In the genomic region with DNA sequence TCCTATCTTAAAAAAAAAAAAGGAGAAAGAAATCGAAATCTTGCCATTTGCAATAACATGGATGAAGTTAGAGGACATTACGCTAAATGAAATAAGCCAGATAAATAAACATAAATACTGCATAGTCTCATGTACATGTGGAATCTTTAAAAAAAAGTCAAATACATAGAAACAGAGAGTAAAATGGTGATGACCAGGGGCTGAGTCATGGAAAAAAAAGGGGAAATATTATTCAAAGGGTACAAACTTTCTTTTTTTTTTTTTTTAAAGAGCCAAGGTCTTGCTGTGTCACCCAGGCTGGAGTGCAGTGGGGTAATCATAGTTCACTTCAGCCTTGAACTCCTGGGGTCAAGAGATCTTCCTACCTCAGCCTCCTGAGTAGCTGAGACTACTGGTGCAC, we compare ENCODE assay signal across 33 cellular contexts.
DNase-seq lines count a peak whose midpoint lies in the region; ATAC-seq, FAIRE-seq and TF ChIP-seq lines count a peak whose summit lies in the region.
"Had no signal": no experiment of that assay in that cellular context is flagged by ENCODE, and none has a peak within 500 bp of the region (broad histone marks: within the 10 kb centered on the region; RNA-seq: fewer than 3 reads in every experiment).

No MANE protein-coding gene starts in this region.

- no peak for TF ChIP-seq POLR2A in endothelial cell of umbilical vein (IDR thresholded peaks at IDR 0.05; ENCODE audit: low read depth, low read length)

- H3K4me1 ChIP-seq in endothelial cell of umbilical vein (ENCODE audit: control insufficient read depth, extremely low read depth, insufficient read depth, low read length), result peaks cover 7% of the 10 kb centered on the region
- H3K4me1 ChIP-seq: adrenal gland, colonic mucosa, gastroesophageal sphincter, lower lobe of right lung, sigmoid colon, upper lobe of left lung had no signal

- DNase-seq in HCEC 1CT (peak; percentile 80), RPMI7951 (ENCODE audit: low read depth) (peak; percentile 25), endothelial cell of umbilical vein (ENCODE audit: low read depth, low spot score) (peak; percentile 9), iris pigment epithelial cell (ENCODE audit: low read depth) (peak; percentile 14), NCI-H748 (lab: John Stamatoyannopoulos, UW; ENCODE audit: unreplicated experiment) (no peak), RWPE1 (ENCODE audit: low spot score) (no peak)
- no peak for DNase-seq in stimulated activated naive CD8-positive, alpha-beta T cell treated with anti-CD3 and anti-CD28 coated beads, Interleukin-15, amount 100 ng/mL, for 72 hours
- DNase-seq: activated CD4-positive, alpha-beta T cell treated with anti-CD3 and anti-CD28 coated beads, Interleukin-2, amount 50 U/mL, for 48 hours; activated naive CD4-positive, alpha-beta T cell treated with Interleukin-2 at 50 U/mL for 16 hours; adrenal gland; colonic mucosa; DMS153; effector memory CD4-positive, alpha-beta T cell; lower lobe of right lung; NCI-H1417; NCI-H2029; NCI-H524; PC-3; sigmoid colon; SK-N-SH; stimulated activated CD4-positive, alpha-beta T cell treated with anti-CD3 and anti-CD28 coated beads, Interleukin-4, amount 100 ng/mL, for 24 hours had no signal

- no peak overlapping the region for H3K9ac ChIP-seq in endothelial cell of umbilical vein (replicated peaks; ENCODE audit: extremely low read depth, insufficient read depth, low read length)
- H3K9ac ChIP-seq: BLaER1, SK-N-SH had no signal

- H3K9me3 ChIP-seq in endothelial cell of umbilical vein (replicated peaks; ENCODE audit: control insufficient read depth, insufficient read depth, low read length), result no peaks in the 10 kb centered on the region
- H3K9me3 ChIP-seq: adrenal gland, colonic mucosa, lower lobe of right lung had no signal

- H3K27me3 Mint-ChIP-seq in stimulated activated naive CD8-positive, alpha-beta T cell treated with anti-CD3 and anti-CD28 coated beads, Interleukin-15, amount 100 ng/mL, for 72 hours, result no peaks in the 10 kb centered on the region
- H3K27me3 Mint-ChIP-seq: IgD-negative memory B cell; natural killer cell treated with Interleukin-12 subunit alpha and Interleukin-12 subunit beta and Interleukin-15 and Interleukin-18, amount 100 ng/mL, for 72 hours had no signal

- ATAC-seq in stimulated activated naive CD8-positive, alpha-beta T cell treated with anti-CD3 and anti-CD28 coated beads, Interleukin-15, amount 100 ng/mL, for 72 hours, result no peak
- no peak for ATAC-seq in HG03097 (IDR thresholded peaks at IDR 0.05; ENCODE audit: low FRiP score, unreplicated experiment)
- ATAC-seq: activated CD4-positive, CD25-positive, alpha-beta regulatory T cell treated with anti-CD3 and anti-CD28 coated beads, Interleukin-2, amount 50 U/mL, for 24 hours; gastroesophageal sphincter; lower lobe of right lung; natural killer cell treated with Interleukin-12 subunit alpha and Interleukin-12 subunit beta and Interleukin-15 and Interleukin-18, amount 100 ng/mL, for 72 hours; PC-3; Right ventricle myocardium inferior had no signal

- H4K20me1 ChIP-seq in endothelial cell of umbilical vein (replicated peaks; ENCODE audit: control insufficient read depth, extremely low read depth, insufficient read depth, low read length), result no peaks in the 10 kb centered on the region
- H4K20me1 ChIP-seq: BLaER1 had no signal

- no peak overlapping the region for H3K4me3 ChIP-seq in endothelial cell of umbilical vein (replicated peaks in 1 of 3; ENCODE audit: insufficient read depth in 1 of 3, low read depth in 1 of 3, low read length in 3 of 3)
- H3K4me3 ChIP-seq: adrenal gland, BLaER1, colonic mucosa, gastroesophageal sphincter, hepatocyte, lower lobe of right lung, sigmoid colon, suprapubic skin, upper lobe of left lung had no signal

- no peak overlapping the region for H3K4me2 ChIP-seq in endothelial cell of umbilical vein (ENCODE audit: insufficient read depth, low read length)
- H3K4me2 ChIP-seq: BLaER1, hepatocyte, SK-N-SH had no signal

- TF ChIP-seq CTCF in endothelial cell of umbilical vein (IDR thresholded peaks at IDR 0.05; ENCODE audit: extremely low read depth in 1 of 2, insufficient read depth in 1 of 2, low read depth in 1 of 2, low read length in 2 of 2) (no peak), RWPE1 (conservative IDR thresholded peaks at IDR 0.05; ENCODE audit: low read depth) (no peak)

- H3K27ac ChIP-seq in endothelial cell of umbilical vein (ENCODE audit: insufficient read depth, low read depth, low read length) (no peak overlapping the region), RWPE1 (no peak overlapping the region)
- H3K27ac ChIP-seq: adrenal gland, BLaER1, colonic mucosa, gastroesophageal sphincter, hepatocyte, lower lobe of right lung, sigmoid colon, suprapubic skin, upper lobe of left lung had no signal

- H2AFZ ChIP-seq in endothelial cell of umbilical vein (ENCODE audit: low read depth, low read length), result no peak overlapping the region
- H2AFZ ChIP-seq: hepatocyte had no signal

- CTCF ChIA-PET in endothelial cell of umbilical vein (lab: Charles Lee) (no interaction called here), RWPE1 (lab: Yijun Ruan, JAX) (no interaction called here)

- H3K9me3 Mint-ChIP-seq in stimulated activated naive CD8-positive, alpha-beta T cell treated with anti-CD3 and anti-CD28 coated beads, Interleukin-15, amount 100 ng/mL, for 72 hours, result peaks cover 17 to 34% of the 10 kb centered on the region in 2 donors
- H3K9me3 Mint-ChIP-seq: natural killer cell treated with Interleukin-12 subunit alpha and Interleukin-12 subunit beta and Interleukin-15 and Interleukin-18, amount 100 ng/mL, for 72 hours; T-helper 1 cell treated with Interleukin-12 subunit alpha and Interleukin-12 subunit beta and Interleukin-4 antibody, amounts not matched to agents 30 μg/mL and 1 μg/mL, for 36 hours had no signal

- no peaks in the 10 kb centered on the region for H3K79me2 ChIP-seq in endothelial cell of umbilical vein (ENCODE audit: control insufficient read depth, insufficient read depth, low read length)
- H3K79me2 ChIP-seq: hepatocyte had no signal

- H3K4me1 Mint-ChIP-seq in stimulated activated naive CD8-positive, alpha-beta T cell treated with anti-CD3 and anti-CD28 coated beads, Interleukin-15, amount 100 ng/mL, for 72 hours, result no peaks in the 10 kb centered on the region

- dilution Hi-C loops in endothelial cell of umbilical vein (cut with MboI; ENCODE audit: extremely low pct_ligation_motif_present, low sequenced_read_pairs), result no loop called here

- H3K27me3 ChIP-seq in endothelial cell of umbilical vein (ENCODE audit: control insufficient read depth in 2 of 2, insufficient read depth in 2 of 2, low read length in 2 of 2), result no peaks in the 10 kb centered on the region
- H3K27me3 ChIP-seq: adrenal gland, colonic mucosa, gastroesophageal sphincter, hepatocyte, sigmoid colon, suprapubic skin, upper lobe of left lung had no signal

- no peak for FAIRE-seq in endothelial cell of umbilical vein (lab: Jason Lieb, UNC)
- FAIRE-seq: G401.6 had no signal

- no peaks in the 10 kb centered on the region for H3K9me1 ChIP-seq in endothelial cell of umbilical vein (replicated peaks; ENCODE audit: control insufficient read depth, extremely low read depth, insufficient read depth, low read length)

- BruUV-seq in endothelial cell of umbilical vein (replicated peaks; lab: Mats Ljungman, UMichigan), result no TSS peak

- intact Hi-C loops in endothelial cell of umbilical vein (cut with micrococcal nuclease), result loop anchor here (10.0 kb wide), 1 partner anchor 741 kb away; no protein-coding TSS in a partner anchor

- no peak overlapping the region for H3K4me3 Mint-ChIP-seq in stimulated activated naive CD8-positive, alpha-beta T cell treated with anti-CD3 and anti-CD28 coated beads, Interleukin-15, amount 100 ng/mL, for 72 hours
- H3K4me3 Mint-ChIP-seq: IgD-negative memory B cell; natural killer cell treated with Interleukin-12 subunit alpha and Interleukin-12 subunit beta and Interleukin-15 and Interleukin-18, amount 100 ng/mL, for 72 hours; T-helper 1 cell treated with Interleukin-12 subunit alpha and Interleukin-12 subunit beta and Interleukin-4 antibody, amounts not matched to agents 30 μg/mL and 1 μg/mL, for 36 hours had no signal

- POLR2A ChIA-PET in endothelial cell of umbilical vein (lab: Charles Lee), result no interaction called here
- POLR2A ChIA-PET in RWPE1 (lab: Yijun Ruan, JAX; ENCODE audit: low non-redundant PET), result no interaction called here

- no peaks in the 10 kb centered on the region for H3K36me3 ChIP-seq in endothelial cell of umbilical vein (ENCODE audit: control insufficient read depth in 2 of 2, extremely low read depth in 1 of 2, insufficient read depth in 2 of 2, low read length in 2 of 2)
- H3K36me3 ChIP-seq: adrenal gland, BLaER1, colonic mucosa, gastroesophageal sphincter, lower lobe of right lung, sigmoid colon, suprapubic skin, upper lobe of left lung had no signal

- no peak overlapping the region for H3K27ac Mint-ChIP-seq in stimulated activated naive CD8-positive, alpha-beta T cell treated with anti-CD3 and anti-CD28 coated beads, Interleukin-15, amount 100 ng/mL, for 72 hours
- H3K27ac Mint-ChIP-seq: natural killer cell treated with Interleukin-12 subunit alpha and Interleukin-12 subunit beta and Interleukin-15 and Interleukin-18, amount 100 ng/mL, for 72 hours; T-helper 1 cell treated with Interleukin-12 subunit alpha and Interleukin-12 subunit beta and Interleukin-4 antibody, amounts not matched to agents 30 μg/mL and 1 μg/mL, for 36 hours had no signal

TF ChIP-seq in endothelial cell of umbilical vein, 7 proteins besides CTCF, POLR2A, EP300 and RAD21:
- TF ChIP-seq EZH2 (IDR thresholded peaks at IDR 0.05; ENCODE audit: borderline replicate concordance, low read depth, low read length, severe bottlenecking) (no peak), FOS (IDR thresholded peaks at IDR 0.05; ENCODE audit: borderline replicate concordance, insufficient read depth, low read length) (peak; percentile 33)

Comparison
In these comparisons a context has a peak if more than half of its experiments do, and no peak if none do; other contexts are left out.
1. DNase-seq: peak in HCEC 1CT (single experiment), RPMI7951 (single experiment), endothelial cell of umbilical vein (single experiment) and iris pigment epithelial cell (single experiment); none in NCI-H748 (single experiment), stimulated activated naive CD8-positive, alpha-beta T cell treated with anti-CD3 and anti-CD28 coated beads, Interleukin-15, amount 100 ng/mL, for 72 hours (0 of 2) and RWPE1 (single experiment).